In genomic region chr11:13150487-13150886, GRCh38 we compare ENCODE assay signal across 16 cellular contexts.
A peak's percentile ranks its signal among the peaks of the same experiment; 100 is the strongest.
DNase-seq lines count a peak whose midpoint lies in the region; ATAC-seq and TF ChIP-seq lines count a peak whose summit lies in the region.
"Had no signal": no experiment of that assay in that cellular context is flagged by ENCODE, and none has a peak within 500 bp of the region (broad histone marks: within the 10 kb centered on the region; RNA-seq: fewer than 3 reads in every experiment).

No MANE protein-coding gene starts in this region.

- no peak overlapping the region for H2BK5ac ChIP-seq in trophoblast cell (ENCODE audit: low read depth, low read length, poor library complexity)

- H3K14ac ChIP-seq in trophoblast cell (ENCODE audit: low read length): no peak overlapping the region

- in situ Hi-C loops in mammary epithelial cell (cut with MboI; ENCODE audit: low sequenced_read_pairs in 2 of 2): loop anchor here (5.0 to 10.0 kb wide), 2 partner anchors 186 to 188 kb away; no protein-coding TSS in a partner anchor

- H2BK12ac ChIP-seq in trophoblast cell (ENCODE audit: low read length): peak overlapping the region; percentile 73

- 32% methylated on average over 5 of the region's 5 CpGs for WGBS in mammary epithelial cell (ENCODE audit: low coverage, missing lambda C conversion rate)
- WGBS in trophoblast cell (ENCODE audit: extremely low coverage, insufficient coverage, insufficient read length): no CpG with 5 or more reads among the region's 5 CpGs

- no peak overlapping the region for H3K23ac ChIP-seq in trophoblast cell (ENCODE audit: low read length)

- H2AK5ac ChIP-seq in trophoblast cell (ENCODE audit: low read length): no peak overlapping the region

- H4K12ac ChIP-seq in trophoblast cell (ENCODE audit: low read depth, low read length): no peak overlapping the region

- TF ChIP-seq CTCF in mammary epithelial cell (conservative IDR thresholded peaks at IDR 0.05 in 1 of 2, IDR thresholded peaks at IDR 0.05 in 1 of 2; ENCODE audit: extremely low read depth in 1 of 2, insufficient read depth in 1 of 2, low read depth in 1 of 2, low read length in 2 of 2): no peak

- H2BK120ac ChIP-seq in trophoblast cell (ENCODE audit: insufficient read depth, low read length, poor library complexity): no peak overlapping the region

- no peaks in the 10 kb centered on the region for H3K27me3 ChIP-seq in mammary epithelial cell (ENCODE audit: insufficient read depth, low read length)
- no peaks in the 10 kb centered on the region for H3K27me3 ChIP-seq in trophoblast cell (ENCODE audit: insufficient read depth, low read length)
- H3K27me3 ChIP-seq: BLaER1 had no signal

- H3K4me2 ChIP-seq in mammary epithelial cell (ENCODE audit: insufficient read depth, low read depth, low read length): no peak overlapping the region
- H3K4me2 ChIP-seq in trophoblast cell (ENCODE audit: low read length): no peak overlapping the region
- H3K4me2 ChIP-seq: GM23338 had no signal

- H3K9me3 ChIP-seq in mammary epithelial cell (replicated peaks; ENCODE audit: insufficient read depth, low read length) (no peaks in the 10 kb centered on the region), trophoblast cell (ENCODE audit: insufficient read depth, low read depth, low read length) (no peaks in the 10 kb centered on the region)

- H3K9ac ChIP-seq in mammary epithelial cell (ENCODE audit: insufficient read depth, low read length) (no peak overlapping the region), trophoblast cell (ENCODE audit: low read length) (no peak overlapping the region)
- H3K9ac ChIP-seq: BLaER1 had no signal

- H4K91ac ChIP-seq in trophoblast cell (ENCODE audit: low read depth, low read length): no peak overlapping the region

- no peak overlapping the region for H3K4ac ChIP-seq in trophoblast cell (ENCODE audit: low read depth, low read length)

- no TSS peak for BruUV-seq in mammary epithelial cell (replicated peaks; lab: Mats Ljungman, UMichigan)

- H3K36me3 ChIP-seq in mammary epithelial cell (ENCODE audit: insufficient read depth, low read length): no peaks in the 10 kb centered on the region
- H3K36me3 ChIP-seq in trophoblast cell (ENCODE audit: control insufficient read depth in 1 of 2, insufficient read depth in 2 of 2, low read length in 2 of 2): no peaks in the 10 kb centered on the region
- H3K36me3 ChIP-seq: BLaER1 had no signal

- DNase-seq in mammary epithelial cell (no peak), left colon (no peak), trophoblast cell (no peak), KG1 (lab: John Stamatoyannopoulos, UW) (no peak), AG20443 (ENCODE audit: low spot score) (no peak), OCI-M1 (lab: John Stamatoyannopoulos, UW) (no peak)
- DNase-seq: Caco-2; CD4-positive, CD25-positive, alpha-beta regulatory T cell; CD8-positive, alpha-beta T cell; DMS79; GF-D8; H9 had no signal

- H3K4me3 ChIP-seq in mammary epithelial cell (replicated peaks in 1 of 3; ENCODE audit: insufficient read depth in 1 of 3, low read depth in 2 of 3, low read length in 3 of 3) (no peak overlapping the region), trophoblast cell (ENCODE audit: low read depth, low read length) (no peak overlapping the region)
- H3K4me3 ChIP-seq: BLaER1, GM23338 had no signal

- intact Hi-C loops in mammary epithelial cell (cut with micrococcal nuclease): no loop called here
- intact Hi-C loops in left colon (cut with DNase I, micrococcal nuclease): no loop called here

- H3K27ac ChIP-seq in mammary epithelial cell (ENCODE audit: insufficient read depth, low read depth, low read length): no peak overlapping the region
- H3K27ac ChIP-seq in trophoblast cell (ENCODE audit: low read depth, low read length): no peak overlapping the region
- H3K27ac ChIP-seq: BLaER1, C4-2B had no signal

- H3K79me1 ChIP-seq in trophoblast cell (ENCODE audit: low read length): no peaks in the 10 kb centered on the region

- no peak overlapping the region for H4K8ac ChIP-seq in trophoblast cell (ENCODE audit: low read depth, low read length)

- H3K4me1 ChIP-seq in mammary epithelial cell (ENCODE audit: insufficient read depth, low read length) (peaks cover 15% of the 10 kb centered on the region), trophoblast cell (ENCODE audit: control insufficient read depth in 1 of 2, insufficient read depth in 2 of 2, low read length in 2 of 2) (peaks cover 2% of the 10 kb centered on the region in 2 experiments)

- CTCF ChIA-PET in mammary epithelial cell (lab: Charles Lee; ENCODE audit: low non-redundant PET): no interaction called here

- dilution Hi-C loops in mammary epithelial cell (cut with HindIII; ENCODE audit: low sequenced_read_pairs): no loop called here

- no peak overlapping the region for H3K18ac ChIP-seq in trophoblast cell (ENCODE audit: low read length)

- no peaks in the 10 kb centered on the region for H3K79me2 ChIP-seq in mammary epithelial cell (ENCODE audit: insufficient read depth, low read length)
- no peaks in the 10 kb centered on the region for H3K79me2 ChIP-seq in trophoblast cell (ENCODE audit: control insufficient read depth, insufficient read depth, low read length, poor library complexity)

- peak overlapping the region; percentile 64 for H2AFZ ChIP-seq in mammary epithelial cell (ENCODE audit: low read depth, low read length)
- no peak overlapping the region for H2AFZ ChIP-seq in trophoblast cell (ENCODE audit: insufficient read depth, low read length, poor library complexity)
- H2AFZ ChIP-seq: GM23338 had no signal

- H4K20me1 ChIP-seq in mammary epithelial cell (ENCODE audit: insufficient read depth, low read length): no peaks in the 10 kb centered on the region
- H4K20me1 ChIP-seq: BLaER1 had no signal

- ATAC-seq in left colon: peak; percentile 20
- ATAC-seq: CD8-positive, alpha-beta T cell; GM23338; HCT116 had no signal
